11 cellular contexts compared by ENCODE assay signal in the genomic region with DNA sequence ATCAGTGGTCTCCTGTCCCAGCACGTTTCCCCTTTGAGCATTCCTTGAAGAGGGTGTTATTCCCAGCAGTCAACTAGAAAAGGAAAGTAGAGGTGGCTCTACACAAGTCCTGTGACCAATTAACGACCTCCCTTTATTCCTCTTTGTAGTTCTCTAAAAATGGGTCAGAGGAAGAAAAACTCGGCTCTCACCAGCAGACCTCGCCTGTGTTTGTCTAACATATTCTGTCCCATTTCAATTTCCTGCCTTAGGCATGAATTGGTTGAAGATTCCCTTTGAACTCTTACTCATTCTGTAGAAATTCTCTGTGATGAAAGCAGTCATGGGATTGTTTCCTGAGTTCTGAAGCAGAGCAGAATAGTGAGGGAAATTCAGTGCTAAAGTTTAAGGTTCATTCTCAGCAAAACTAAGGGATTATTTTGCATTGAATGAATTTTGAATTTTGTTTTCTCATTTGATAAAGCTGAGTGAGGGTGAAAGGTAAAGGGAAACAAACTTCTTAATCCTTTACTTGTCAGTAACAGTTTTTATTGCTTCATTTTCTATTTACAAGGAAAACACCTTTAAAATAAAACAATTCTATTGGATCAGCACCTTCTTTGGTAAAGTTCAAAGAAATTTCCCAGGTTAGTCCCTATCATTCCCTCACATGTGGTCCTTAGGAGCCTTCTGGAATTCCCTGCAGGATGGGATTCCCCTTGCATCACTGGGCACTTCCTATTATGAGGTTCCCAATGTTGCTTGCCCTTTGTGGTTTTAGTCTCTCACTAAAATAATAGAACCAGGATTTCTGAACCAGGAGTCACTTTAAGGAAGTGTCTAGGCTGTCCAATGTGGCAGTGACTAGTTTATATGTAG.
DNase-seq lines count a peak whose midpoint lies in the region; FAIRE-seq and TF ChIP-seq lines count a peak whose summit lies in the region.
"Had no signal": no experiment of that assay in that cellular context is flagged by ENCODE, and none has a peak within 500 bp of the region (broad histone marks: within the 10 kb centered on the region; RNA-seq: fewer than 3 reads in every experiment).

No MANE protein-coding gene starts in this region.

- FAIRE-seq in urothelium cell line (lab: Jason Lieb, UNC), result no peak

- in situ Hi-C loops in astrocyte of the spinal cord (cut with HindIII; ENCODE audit: low sequenced_read_pairs), result no loop called here

- TF ChIP-seq CTCF in astrocyte of the spinal cord (IDR thresholded peaks at IDR 0.05; ENCODE audit: low read depth, low read length), result no peak

- DNase-seq in SIG-M5 treated with dmso at 0.1 percent for 504 hours (lab: John Stamatoyannopoulos, UW; ENCODE audit: unreplicated experiment) (peak; percentile 19), SIG-M5 (lab: John Stamatoyannopoulos, UW) (no peak), astrocyte of the spinal cord (ENCODE audit: low read depth, low spot score) (peak; percentile 91), kidney tubule cell (ENCODE audit: low spot score) (peak; percentile 96), urothelium cell line (ENCODE audit: low spot score) (peak; percentile 33), NCI-H446 treated with DMSO at 0.1 percent for 48 hours (lab: John Stamatoyannopoulos, UW) (no peak), DMS 273 treated with DMSO at 0.1 percent for 48 hours (lab: John Stamatoyannopoulos, UW) (no peak), NCI-H345 treated with DMSO at 0.1 percent for 48 hours (lab: John Stamatoyannopoulos, UW; ENCODE audit: unreplicated experiment) (no peak)
- DNase-seq: activated T-cell treated with anti-CD3 and anti-CD28 coated beads, Interleukin-2, amount 50 U/mL, for 48 hours; C1 segment of cervical spinal cord; NCI-H2081 had no signal

- H3K4me3 ChIP-seq in astrocyte of the spinal cord (ENCODE audit: low read depth, low read length), result no peak overlapping the region

Comparison
In these comparisons a context has a peak if more than half of its experiments do, and no peak if none do; other contexts are left out.
1. DNase-seq: peak in SIG-M5 treated with dmso at 0.1 percent for 504 hours (single experiment), astrocyte of the spinal cord (single experiment), kidney tubule cell (single experiment) and urothelium cell line (single experiment); none in SIG-M5 (single experiment), NCI-H446 treated with DMSO at 0.1 percent for 48 hours (single experiment), DMS 273 treated with DMSO at 0.1 percent for 48 hours (single experiment) and NCI-H345 treated with DMSO at 0.1 percent for 48 hours (single experiment).